In the genomic region with DNA sequence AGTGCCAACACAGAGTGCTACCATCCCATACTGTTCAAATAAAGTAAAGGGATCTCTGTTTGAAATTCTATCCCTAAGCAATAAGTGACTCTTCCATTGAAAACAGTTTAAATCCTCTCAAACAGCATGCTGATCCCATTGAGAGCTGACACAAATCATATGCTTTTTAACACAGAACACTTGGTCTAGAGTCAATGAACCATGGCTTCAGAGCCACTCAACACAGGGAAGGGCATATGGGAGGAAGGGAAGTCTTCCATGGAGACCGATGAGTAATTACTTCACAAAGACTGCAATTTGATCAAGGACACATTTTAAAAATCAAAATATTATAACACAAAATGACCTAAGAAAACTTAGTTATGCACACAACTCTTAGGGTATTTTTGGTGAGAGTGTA, we compare ENCODE assay signal across 26 cellular contexts.
DNase-seq lines count a peak whose midpoint lies in the region; ATAC-seq and TF ChIP-seq lines count a peak whose summit lies in the region.
"Had no signal": no experiment of that assay in that cellular context is flagged by ENCODE, and none has a peak within 500 bp of the region (broad histone marks: within the 10 kb centered on the region; RNA-seq: fewer than 3 reads in every experiment).

No MANE protein-coding gene starts in this region.

- DNase-seq in DMS 273 (lab: John Stamatoyannopoulos, UW; ENCODE audit: unreplicated experiment): peak; percentile 20
- DNase-seq in DMS 273 treated with DMSO at 0.1 percent for 48 hours (lab: John Stamatoyannopoulos, UW): no peak
- peak; percentile 40 for DNase-seq in NCI-H2107 (lab: John Stamatoyannopoulos, UW)
- DNase-seq in NCI-H82 (lab: John Stamatoyannopoulos, UW): peak; percentile 45
- no peak for DNase-seq in nephron progenitor cell
- DNase-seq in tibial nerve (ENCODE audit: low spot score in 2 of 2): no peak
- no peak for DNase-seq in activated T-cell treated with anti-CD3 and anti-CD28 coated beads, Interleukin-2, amount 50 U/mL, for 4 hours
- no peak for DNase-seq in GM23338 (ENCODE audit: low spot score)
- DNase-seq: activated CD4-positive, alpha-beta T cell treated with anti-CD3 and anti-CD28 coated beads, Interleukin-2, amount 10 ng/mL, durations not matched to agents 7 days and 5 days; activated CD8-positive, alpha-beta memory T cell treated with anti-CD3 and anti-CD28 coated beads, Interleukin-2, amount 50 U/mL, for 4 hours; activated gamma-delta T cell; COR-L47; dermis blood vessel endothelial cell; foreskin keratinocyte; GOT3; natural killer cell; pancreas; stimulated activated CD4-positive, alpha-beta T cell treated with anti-CD3 and anti-CD28 coated beads, Interleukin-2, amount 100 ng/mL, for 24 hours; stimulated activated naive CD8-positive, alpha-beta T cell treated with anti-CD3 and anti-CD28 coated beads, Interleukin-15, Interleukin-2, amounts not matched to agents 100 U/mL and 50 U/mL, for 24 hours; SW 1271 had no signal

- peak overlapping the region; percentile 11 for H3K27ac Mint-ChIP-seq in nephron progenitor cell
- H3K27ac Mint-ChIP-seq in GM23338: no peak overlapping the region
- H3K27ac Mint-ChIP-seq: activated CD4-positive, alpha-beta T cell treated with anti-CD3 and anti-CD28 coated beads, Interleukin-2, amount 10 ng/mL, durations not matched to agents 7 days and 5 days; B cell; natural killer cell; type B pancreatic cell had no signal

- no peaks in the 10 kb centered on the region for H3K9me3 ChIP-seq in tibial nerve
- H3K9me3 ChIP-seq: pancreas had no signal

- no peak for ATAC-seq in activated T-cell treated with anti-CD3 and anti-CD28 coated beads, Interleukin-2, amount 50 U/mL, for 4 hours
- ATAC-seq in GM23338: no peak
- ATAC-seq: foreskin keratinocyte; left lobe of liver; natural killer cell; pancreas; stimulated activated naive CD8-positive, alpha-beta T cell treated with anti-CD3 and anti-CD28 coated beads, Interleukin-15, Interleukin-2, amounts not matched to agents 100 U/mL and 50 U/mL, for 24 hours had no signal

- H3K4me1 ChIP-seq in tibial nerve (peaks cover 0 to 3% (median 0%) of the 10 kb centered on the region in 4 donors), GM23338 (ENCODE audit: insufficient read depth) (peaks cover 7% of the 10 kb centered on the region)
- H3K4me1 ChIP-seq: foreskin keratinocyte, pancreas had no signal

- no peak overlapping the region for H3K4me2 ChIP-seq in GM23338
- H3K4me2 ChIP-seq: KMS-11 had no signal

- H3K27me3 ChIP-seq in tibial nerve: no peaks in the 10 kb centered on the region
- H3K27me3 ChIP-seq in GM23338 (ENCODE audit: insufficient read depth): no peaks in the 10 kb centered on the region
- H3K27me3 ChIP-seq: cardiac muscle cell, pancreas had no signal

- TF ChIP-seq CTCF in nephron progenitor cell (IDR thresholded peaks at IDR 0.05) (no peak), tibial nerve (IDR thresholded peaks at IDR 0.05) (no peak), GM23338 (conservative IDR thresholded peaks at IDR 0.05; ENCODE audit: low read depth in 2 of 2) (no peak)

- H3K4me3 ChIP-seq in tibial nerve (no peak overlapping the region), GM23338 (no peak overlapping the region)
- H3K4me3 ChIP-seq: cardiac muscle cell, pancreas had no signal

- H3F3A ChIP-seq in GM23338 (replicated peaks; ENCODE audit: low read depth): no peaks in the 10 kb centered on the region

- H3K36me3 Mint-ChIP-seq in nephron progenitor cell (ENCODE audit: low read depth): no peaks in the 10 kb centered on the region
- H3K36me3 Mint-ChIP-seq in activated T-cell treated with anti-CD3 and anti-CD28 coated beads, Interleukin-2, amount 50 U/mL, for 4 hours (ENCODE audit: insufficient read depth): no peaks in the 10 kb centered on the region
- no peaks in the 10 kb centered on the region; the same call in 2 of the 3 replicates for H3K36me3 Mint-ChIP-seq in GM23338 (ENCODE audit: low read depth)
- H3K36me3 Mint-ChIP-seq: natural killer cell, type B pancreatic cell had no signal

- H2AFZ ChIP-seq in GM23338: no peak overlapping the region

- TF ChIP-seq EP300 in tibial nerve (IDR thresholded peaks at IDR 0.05): no peak

- H3K36me3 ChIP-seq in tibial nerve (no peaks in the 10 kb centered on the region), GM23338 (ENCODE audit: insufficient read depth) (no peaks in the 10 kb centered on the region)
- H3K36me3 ChIP-seq: cardiac muscle cell, pancreas had no signal

- no peak for TF ChIP-seq POLR2A in tibial nerve (IDR thresholded peaks at IDR 0.05)

- H3K9me3 Mint-ChIP-seq in nephron progenitor cell (peaks cover 7% of the 10 kb centered on the region), GM23338 (no peaks in the 10 kb centered on the region; the same call in 1 of the 3 replicates)
- H3K9me3 Mint-ChIP-seq in activated T-cell treated with anti-CD3 and anti-CD28 coated beads, Interleukin-2, amount 50 U/mL, for 4 hours: peaks cover 3% of the 10 kb centered on the region
- H3K9me3 Mint-ChIP-seq: type B pancreatic cell had no signal

- H3K9me2 ChIP-seq in GM23338 (ENCODE audit: insufficient read depth): peaks cover 5% of the 10 kb centered on the region; the same call in 1 of the 2 replicates

- H3K4me3 Mint-ChIP-seq in nephron progenitor cell (no peak overlapping the region), GM23338 (no peak overlapping the region)
- H3K4me3 Mint-ChIP-seq in activated T-cell treated with anti-CD3 and anti-CD28 coated beads, Interleukin-2, amount 50 U/mL, for 4 hours: no peak overlapping the region
- H3K4me3 Mint-ChIP-seq: activated CD4-positive, alpha-beta T cell treated with anti-CD3 and anti-CD28 coated beads, Interleukin-2, amount 10 ng/mL, durations not matched to agents 7 days and 5 days; B cell; natural killer cell; type B pancreatic cell had no signal

- H3K79me2 ChIP-seq in GM23338 (replicated peaks; ENCODE audit: insufficient read depth): no peaks in the 10 kb centered on the region

- H3K27me3 Mint-ChIP-seq in nephron progenitor cell (ENCODE audit: low read depth, poor library complexity) (peaks cover 4% of the 10 kb centered on the region), GM23338 (ENCODE audit: insufficient read depth, low read depth, poor library complexity) (no peaks in the 10 kb centered on the region)
- no peaks in the 10 kb centered on the region for H3K27me3 Mint-ChIP-seq in activated T-cell treated with anti-CD3 and anti-CD28 coated beads, Interleukin-2, amount 50 U/mL, for 4 hours (ENCODE audit: low read depth)
- H3K27me3 Mint-ChIP-seq: activated CD4-positive, alpha-beta T cell treated with anti-CD3 and anti-CD28 coated beads, Interleukin-2, amount 10 ng/mL, durations not matched to agents 7 days and 5 days; B cell had no signal

- H4K20me1 ChIP-seq in GM23338 (replicated peaks; ENCODE audit: insufficient read depth): no peaks in the 10 kb centered on the region

- H3K4me1 Mint-ChIP-seq in nephron progenitor cell: peaks cover 11% of the 10 kb centered on the region
- H3K4me1 Mint-ChIP-seq in activated T-cell treated with anti-CD3 and anti-CD28 coated beads, Interleukin-2, amount 50 U/mL, for 4 hours (ENCODE audit: low read depth): no peaks in the 10 kb centered on the region
- peaks cover 12% of the 10 kb centered on the region for H3K4me1 Mint-ChIP-seq in GM23338
- H3K4me1 Mint-ChIP-seq: activated CD4-positive, alpha-beta T cell treated with anti-CD3 and anti-CD28 coated beads, Interleukin-2, amount 10 ng/mL, durations not matched to agents 7 days and 5 days; B cell; natural killer cell had no signal

- 87 to 93% methylated on average over 1 of the region's 1 CpG for WGBS in tibial nerve, 2 donors

- no peak overlapping the region for H3K27ac ChIP-seq in tibial nerve
- H3K27ac ChIP-seq in GM23338 (ENCODE audit: low read depth): no peak overlapping the region
- H3K27ac ChIP-seq: 22Rv1, cardiac muscle cell, foreskin keratinocyte, KMS-11, pancreas had no signal

TF ChIP-seq in GM23338, 12 proteins besides CTCF, POLR2A, EP300 and RAD21 (continues in another document):
- TF ChIP-seq ZNF114 (CRISPR knock-in tag; IDR thresholded peaks at IDR 0.05) (no peak), NANOG (IDR thresholded peaks at IDR 0.05; ENCODE audit: borderline replicate concordance) (no peak), POLR2AphosphoS5 (IDR thresholded peaks at IDR 0.05; ENCODE audit: low read depth) (no peak), JUNB (IDR thresholded peaks at IDR 0.05; ENCODE audit: unreplicated experiment) (no peak), CREB1 (CRISPR knock-in tag; IDR thresholded peaks at IDR 0.05; ENCODE audit: low read depth) (no peak)
- TF ChIP-seq, protein P1, sequence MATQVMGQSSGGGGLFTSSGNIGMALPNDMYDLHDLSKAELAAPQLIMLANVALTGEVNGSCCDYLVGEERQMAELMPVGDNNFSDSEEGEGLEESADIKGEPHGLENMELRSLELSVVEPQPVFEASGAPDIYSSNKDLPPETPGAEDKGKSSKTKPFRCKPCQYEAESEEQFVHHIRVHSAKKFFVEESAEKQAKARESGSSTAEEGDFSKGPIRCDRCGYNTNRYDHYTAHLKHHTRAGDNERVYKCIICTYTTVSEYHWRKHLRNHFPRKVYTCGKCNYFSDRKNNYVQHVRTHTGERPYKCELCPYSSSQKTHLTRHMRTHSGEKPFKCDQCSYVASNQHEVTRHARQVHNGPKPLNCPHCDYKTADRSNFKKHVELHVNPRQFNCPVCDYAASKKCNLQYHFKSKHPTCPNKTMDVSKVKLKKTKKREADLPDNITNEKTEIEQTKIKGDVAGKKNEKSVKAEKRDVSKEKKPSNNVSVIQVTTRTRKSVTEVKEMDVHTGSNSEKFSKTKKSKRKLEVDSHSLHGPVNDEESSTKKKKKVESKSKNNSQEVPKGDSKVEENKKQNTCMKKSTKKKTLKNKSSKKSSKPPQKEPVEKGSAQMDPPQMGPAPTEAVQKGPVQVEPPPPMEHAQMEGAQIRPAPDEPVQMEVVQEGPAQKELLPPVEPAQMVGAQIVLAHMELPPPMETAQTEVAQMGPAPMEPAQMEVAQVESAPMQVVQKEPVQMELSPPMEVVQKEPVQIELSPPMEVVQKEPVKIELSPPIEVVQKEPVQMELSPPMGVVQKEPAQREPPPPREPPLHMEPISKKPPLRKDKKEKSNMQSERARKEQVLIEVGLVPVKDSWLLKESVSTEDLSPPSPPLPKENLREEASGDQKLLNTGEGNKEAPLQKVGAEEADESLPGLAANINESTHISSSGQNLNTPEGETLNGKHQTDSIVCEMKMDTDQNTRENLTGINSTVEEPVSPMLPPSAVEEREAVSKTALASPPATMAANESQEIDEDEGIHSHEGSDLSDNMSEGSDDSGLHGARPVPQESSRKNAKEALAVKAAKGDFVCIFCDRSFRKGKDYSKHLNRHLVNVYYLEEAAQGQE (IDR thresholded peaks at IDR 0.05; ENCODE audit: unreplicated experiment): no peak
- TF ChIP-seq, protein P2, sequence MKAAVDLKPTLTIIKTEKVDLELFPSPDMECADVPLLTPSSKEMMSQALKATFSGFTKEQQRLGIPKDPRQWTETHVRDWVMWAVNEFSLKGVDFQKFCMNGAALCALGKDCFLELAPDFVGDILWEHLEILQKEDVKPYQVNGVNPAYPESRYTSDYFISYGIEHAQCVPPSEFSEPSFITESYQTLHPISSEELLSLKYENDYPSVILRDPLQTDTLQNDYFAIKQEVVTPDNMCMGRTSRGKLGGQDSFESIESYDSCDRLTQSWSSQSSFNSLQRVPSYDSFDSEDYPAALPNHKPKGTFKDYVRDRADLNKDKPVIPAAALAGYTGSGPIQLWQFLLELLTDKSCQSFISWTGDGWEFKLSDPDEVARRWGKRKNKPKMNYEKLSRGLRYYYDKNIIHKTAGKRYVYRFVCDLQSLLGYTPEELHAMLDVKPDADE (IDR thresholded peaks at IDR 0.05): no peak

Comparison
In these comparisons a context has a peak if more than half of its experiments do, and no peak if none do; other contexts are left out.
1. DNase-seq: peak in DMS 273 (single experiment), NCI-H2107 (single experiment) and NCI-H82 (single experiment); none in DMS 273 treated with DMSO at 0.1 percent for 48 hours (single experiment), nephron progenitor cell (single experiment), tibial nerve (0 of 2), activated T-cell treated with anti-CD3 and anti-CD28 coated beads, Interleukin-2, amount 50 U/mL, for 4 hours (single experiment) and GM23338 (single experiment).